In the genomic region with DNA sequence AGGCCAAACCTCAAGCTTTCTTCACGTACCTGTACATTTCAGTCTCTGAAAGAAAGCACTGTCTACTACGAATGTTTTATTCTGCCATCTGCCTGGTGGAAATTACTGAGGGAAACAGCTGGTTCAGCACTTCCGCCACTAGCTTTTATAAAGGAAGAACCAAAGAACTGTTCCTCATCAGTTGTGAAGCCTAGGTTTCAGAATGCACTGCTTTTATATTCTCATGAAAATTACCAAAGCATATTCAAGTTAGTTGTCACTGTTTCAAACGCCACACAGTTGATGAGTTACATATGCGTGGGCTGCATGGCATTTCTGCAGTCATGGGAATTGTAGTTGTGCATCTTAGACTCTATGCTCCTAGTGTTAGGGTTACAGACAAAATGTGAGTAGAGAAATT, we compare ENCODE assay signal across 2 cellular contexts.
TF ChIP-seq lines count a peak whose summit lies in the region.

No MANE protein-coding gene starts in this region.

TF ChIP-seq in A549, 52 proteins besides CTCF, POLR2A, EP300 and RAD21:
- TF ChIP-seq RARB (CRISPR knock-in tag; IDR thresholded peaks at IDR 0.05) = no peak
- peak; percentile 48 for TF ChIP-seq MAFK (IDR thresholded peaks at IDR 0.05; ENCODE audit: partially characterized antibody)
- no peak for TF ChIP-seq TP53 (CRISPR knock-in tag; IDR thresholded peaks at IDR 0.05)
- no peak for TF ChIP-seq TFCP2L1 (CRISPR knock-in tag; IDR thresholded peaks at IDR 0.05)
TF ChIP-seq in A549: peak in this region for 1.

TF ChIP-seq in GM12878, 131 proteins besides CTCF, POLR2A, EP300 and RAD21:
- TF ChIP-seq KDM1A (IDR thresholded peaks at IDR 0.05; ENCODE audit: borderline replicate concordance) = no peak
- no peak for TF ChIP-seq CBX5 (IDR thresholded peaks at IDR 0.05; ENCODE audit: low read depth)
- 0 out of 4 replicates have a peak, but pooled peaks of 1 of the 2 experiments have one; percentile 41 for TF ChIP-seq ETV6 (conservative IDR thresholded peaks at IDR 0.05 in 1 of 2, IDR thresholded peaks at IDR 0.05 in 1 of 2; ENCODE audit: borderline replicate concordance in 1 of 2, low read depth in 1 of 2)
- TF ChIP-seq EGR1 (IDR thresholded peaks at IDR 0.05; ENCODE audit: borderline replicate concordance in 1 of 2, low read depth in 2 of 2, low read length in 2 of 2) = 0 out of 3 replicates have a peak, but pooled peaks of 1 of the 2 experiments have one; percentile 29
- 0 out of 2 replicates have a peak, but pooled peaks have one; percentile 45 for TF ChIP-seq MTA3 (IDR thresholded peaks at IDR 0.05; ENCODE audit: borderline replicate concordance, low read length)
- peak; percentile 32; the same call in 1 of the 2 replicates for TF ChIP-seq EED (IDR thresholded peaks at IDR 0.05; ENCODE audit: low read depth)
- no peak for TF ChIP-seq RB1 (IDR thresholded peaks at IDR 0.05; ENCODE audit: borderline replicate concordance)
- TF ChIP-seq MTA2 (IDR thresholded peaks at IDR 0.05; ENCODE audit: low read depth) = no peak
- 0 out of 2 replicates have a peak, but pooled peaks have one; percentile 20 for TF ChIP-seq GABPA (IDR thresholded peaks at IDR 0.05; ENCODE audit: low read depth)
- TF ChIP-seq RUNX3 (IDR thresholded peaks at IDR 0.05; ENCODE audit: low read length) = 0 out of 2 replicates have a peak, but pooled peaks have one; percentile 22
- TF ChIP-seq NR2F1 (conservative IDR thresholded peaks at IDR 0.05) = no peak
